26 cellular contexts compared by ENCODE assay signal in genomic region chr6:2680264-2680908, GRCh38.
"Had no signal": no experiment of that assay in that cellular context is flagged by ENCODE, and none has a peak within 500 bp of the region (broad histone marks: within the 10 kb centered on the region; RNA-seq: fewer than 3 reads in every experiment).

No MANE protein-coding gene starts in this region.

- H3K79me2 ChIP-seq: parathyroid adenoma had no signal

- H3K27ac ChIP-seq: gastrocnemius medialis, left ventricle myocardium inferior, parathyroid adenoma, psoas muscle, spleen, testis, transverse colon had no signal

- H3K4me3 ChIP-seq: gastrocnemius medialis, left ventricle myocardium inferior, mucosa of descending colon, psoas muscle, spleen, testis, transverse colon had no signal

- H3K27ac Mint-ChIP-seq: activated CD4-positive, alpha-beta memory T cell treated with anti-CD3 and anti-CD28 coated beads for 36 hours; activated CD4-positive, alpha-beta T cell treated with anti-CD3 and anti-CD28 coated beads, Interleukin-2, amount 10 ng/mL, durations not matched to agents 24 days and 14 days; activated naive CD4-positive, alpha-beta T cell treated with anti-CD3 and anti-CD28 coated beads, Interleukin-2, amount 10 ng/mL, durations not matched to agents 7 days and 5 days; activated T-helper 1 cell treated with anti-CD3 and anti-CD28 coated beads, Interleukin-12 subunit alpha, Interleukin-12 subunit beta, Interleukin-2, Interleukin-4 antibody, amounts not matched to agents 30 ng/mL and 10 ng/mL and 1 ng/mL, durations not matched to agents 14 hours and 24 hours and 36 hours; dendritic cell treated with granulocyte-macrophage colony-stimulating factor and Interleukin-4, amounts not matched to agents 40 ng/mL and 50 ng/mL, for 4 days; endodermal cell; natural killer cell treated with Interleukin-12 subunit alpha and Interleukin-12 subunit beta and Interleukin-15 and Interleukin-18, amount 100 ng/mL, for 72 hours; T-helper 17 cell had no signal

- H3K9me3 ChIP-seq: gastrocnemius medialis, left ventricle myocardium inferior, mucosa of descending colon, psoas muscle, spleen, testis, transverse colon had no signal

- H2AFZ ChIP-seq: parathyroid adenoma had no signal

- H3K9me3 Mint-ChIP-seq: activated CD4-positive, alpha-beta memory T cell treated with anti-CD3 and anti-CD28 coated beads for 36 hours; activated CD4-positive, alpha-beta T cell treated with anti-CD3 and anti-CD28 coated beads, Interleukin-2, amount 10 ng/mL, durations not matched to agents 24 days and 14 days; activated naive CD4-positive, alpha-beta T cell treated with anti-CD3 and anti-CD28 coated beads, Interleukin-2, amount 10 ng/mL, durations not matched to agents 7 days and 5 days; activated T-helper 1 cell treated with anti-CD3 and anti-CD28 coated beads, Interleukin-12 subunit alpha, Interleukin-12 subunit beta, Interleukin-2, Interleukin-4 antibody, amounts not matched to agents 30 ng/mL and 10 ng/mL and 1 ng/mL, durations not matched to agents 14 hours and 24 hours and 36 hours; dendritic cell treated with granulocyte-macrophage colony-stimulating factor and Interleukin-4, amounts not matched to agents 40 ng/mL and 50 ng/mL, for 4 days; endodermal cell; natural killer cell treated with Interleukin-12 subunit alpha and Interleukin-12 subunit beta and Interleukin-15 and Interleukin-18, amount 100 ng/mL, for 72 hours had no signal

- ATAC-seq: mucosa of descending colon; natural killer cell treated with Interleukin-12 subunit alpha and Interleukin-12 subunit beta and Interleukin-15 and Interleukin-18, amount 100 ng/mL, for 72 hours; T-helper 17 cell had no signal

- H3K27me3 Mint-ChIP-seq: activated CD4-positive, alpha-beta memory T cell treated with anti-CD3 and anti-CD28 coated beads for 36 hours; activated CD4-positive, alpha-beta T cell treated with anti-CD3 and anti-CD28 coated beads, Interleukin-2, amount 10 ng/mL, durations not matched to agents 24 days and 14 days; dendritic cell treated with granulocyte-macrophage colony-stimulating factor and Interleukin-4, amounts not matched to agents 40 ng/mL and 50 ng/mL, for 4 days; natural killer cell treated with Interleukin-12 subunit alpha and Interleukin-12 subunit beta and Interleukin-15 and Interleukin-18, amount 100 ng/mL, for 72 hours; T-helper 17 cell had no signal

- H3K36me3 ChIP-seq: gastrocnemius medialis, spleen, transverse colon had no signal

- H3K9ac ChIP-seq: parathyroid adenoma had no signal

- H3K4me1 Mint-ChIP-seq: activated CD4-positive, alpha-beta T cell treated with anti-CD3 and anti-CD28 coated beads, Interleukin-2, amount 10 ng/mL, durations not matched to agents 24 days and 14 days; activated naive CD4-positive, alpha-beta T cell treated with anti-CD3 and anti-CD28 coated beads, Interleukin-2, amount 10 ng/mL, durations not matched to agents 7 days and 5 days; endodermal cell; T-helper 17 cell had no signal

- H3K4me3 Mint-ChIP-seq: activated CD4-positive, alpha-beta memory T cell treated with anti-CD3 and anti-CD28 coated beads for 36 hours; activated CD4-positive, alpha-beta T cell treated with anti-CD3 and anti-CD28 coated beads, Interleukin-2, amount 10 ng/mL, durations not matched to agents 24 days and 14 days; activated naive CD4-positive, alpha-beta T cell treated with anti-CD3 and anti-CD28 coated beads, Interleukin-2, amount 10 ng/mL, durations not matched to agents 7 days and 5 days; activated T-helper 1 cell treated with anti-CD3 and anti-CD28 coated beads, Interleukin-12 subunit alpha, Interleukin-12 subunit beta, Interleukin-2, Interleukin-4 antibody, amounts not matched to agents 30 ng/mL and 10 ng/mL and 1 ng/mL, durations not matched to agents 14 hours and 24 hours and 36 hours; dendritic cell treated with granulocyte-macrophage colony-stimulating factor and Interleukin-4, amounts not matched to agents 40 ng/mL and 50 ng/mL, for 4 days; endodermal cell; natural killer cell treated with Interleukin-12 subunit alpha and Interleukin-12 subunit beta and Interleukin-15 and Interleukin-18, amount 100 ng/mL, for 72 hours; T-helper 17 cell had no signal

- DNase-seq: activated CD4-positive, alpha-beta memory T cell treated with anti-CD3 and anti-CD28 coated beads for 36 hours; activated CD4-positive, alpha-beta T cell treated with anti-CD3 and anti-CD28 coated beads, Interleukin-2, amount 10 ng/mL, durations not matched to agents 24 days and 14 days; activated CD4-positive, CD25-positive, alpha-beta regulatory T cell treated with anti-CD3 and anti-CD28 coated beads, Interleukin-2, amount 50 U/mL, for 72 hours; activated CD8-positive, alpha-beta memory T cell treated with anti-CD3 and anti-CD28 coated beads, Interleukin-2, amount 50 U/mL, for 4 hours; activated effector memory CD4-positive, alpha-beta T cell treated with anti-CD3 and anti-CD28 coated beads, Interleukin-2, amount 50 U/mL, for 16 hours; activated naive CD4-positive, alpha-beta T cell treated with anti-CD3 and anti-CD28 coated beads, Interleukin-2, amount 10 ng/mL, durations not matched to agents 7 days and 5 days; activated T-cell treated with anti-CD3 and anti-CD28 coated beads, Interleukin-2, amount 50 U/mL, for 1 hour; amniotic stem cell; central memory CD4-positive, alpha-beta T cell; endodermal cell; gastrocnemius medialis; glutamatergic neuron; islet precursor cell; left ventricle myocardium inferior; mucosa of descending colon; psoas muscle; spleen; stimulated activated naive CD4-positive, alpha-beta T cell; T-helper 17 cell; T1000; testis; transverse colon had no signal

- H3K36me3 Mint-ChIP-seq: activated CD4-positive, alpha-beta memory T cell treated with anti-CD3 and anti-CD28 coated beads for 36 hours; activated naive CD4-positive, alpha-beta T cell treated with anti-CD3 and anti-CD28 coated beads, Interleukin-2, amount 10 ng/mL, durations not matched to agents 7 days and 5 days; natural killer cell treated with Interleukin-12 subunit alpha and Interleukin-12 subunit beta and Interleukin-15 and Interleukin-18, amount 100 ng/mL, for 72 hours had no signal

- H3K4me1 ChIP-seq: gastrocnemius medialis, left ventricle myocardium inferior, parathyroid adenoma, spleen, testis, transverse colon had no signal

- H3K27me3 ChIP-seq: gastrocnemius medialis, spleen, testis, transverse colon had no signal
